ENCODE assay signal across 8 cellular contexts in the genomic region with DNA sequence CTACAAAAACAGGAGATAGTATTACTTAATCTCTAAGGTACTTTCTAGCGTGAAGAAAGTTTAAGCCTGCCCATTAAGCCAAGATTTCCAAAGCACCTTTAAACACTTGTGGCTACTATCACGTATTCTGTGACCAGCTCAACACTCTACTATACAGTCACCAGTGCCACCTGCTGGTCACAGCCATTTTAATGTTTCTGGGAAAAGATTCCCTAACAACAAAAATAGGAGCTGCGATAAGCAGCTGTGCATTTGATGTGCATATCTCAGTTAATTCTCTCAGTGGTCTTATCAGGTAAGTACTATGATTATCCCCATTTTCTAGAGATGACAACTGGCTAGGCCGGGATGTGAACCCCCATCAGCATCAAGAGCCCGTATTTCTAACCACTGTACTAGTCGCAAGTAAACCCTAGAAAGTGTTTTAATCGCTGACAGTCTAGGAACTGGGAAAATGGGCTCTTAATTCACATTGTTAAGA. TPM values are rescaled to one million over a fixed set of nuclear protein-coding genes. Genes with fewer than 3 reads are reported as not detected.
DNase-seq lines count a peak whose midpoint lies in the region; ATAC-seq and TF ChIP-seq lines count a peak whose summit lies in the region.

No MANE protein-coding gene starts in this region.

- no peaks in the 10 kb centered on the region for H3K9me3 Mint-ChIP-seq in natural killer cell treated with Interleukin-12 subunit alpha and Interleukin-12 subunit beta and Interleukin-15 and Interleukin-18, amount 100 ng/mL, for 72 hours

- H3K36me3 Mint-ChIP-seq in natural killer cell treated with Interleukin-12 subunit alpha and Interleukin-12 subunit beta and Interleukin-15 and Interleukin-18, amount 100 ng/mL, for 72 hours: peaks cover 4% of the 10 kb centered on the region

- H3K9me3 ChIP-seq in HEK293 (ENCODE audit: control insufficient read depth, insufficient read depth, low read depth, low read length) (no peaks in the 10 kb centered on the region), OCI-LY7 (ENCODE audit: low read length) (no peaks in the 10 kb centered on the region), upper lobe of left lung (no peaks in the 10 kb centered on the region)

- H3K4me3 Mint-ChIP-seq in natural killer cell treated with Interleukin-12 subunit alpha and Interleukin-12 subunit beta and Interleukin-15 and Interleukin-18, amount 100 ng/mL, for 72 hours: no peak overlapping the region

- H2AFZ ChIP-seq in OCI-LY7 (ENCODE audit: low read length): no peak overlapping the region

- no peaks in the 10 kb centered on the region for H3K9me2 ChIP-seq in OCI-LY7 (ENCODE audit: insufficient read depth, low read length)

- BruUV-seq in OCI-LY7 (replicated peaks; lab: Mats Ljungman, UMichigan): no TSS peak

- H3K4me1 ChIP-seq in HEK293 (ENCODE audit: control insufficient read depth, insufficient read depth, low read length): no peaks in the 10 kb centered on the region
- no peaks in the 10 kb centered on the region for H3K4me1 ChIP-seq in OCI-LY7 (ENCODE audit: insufficient read depth, low read length, poor library complexity, severe bottlenecking)
- H3K4me1 ChIP-seq in upper lobe of left lung: peaks cover 5 to 17% (median 11%) of the 10 kb centered on the region in 4 donors

- H4K20me1 ChIP-seq in OCI-LY7 (ENCODE audit: insufficient read depth, low read length): no peaks in the 10 kb centered on the region

- H3K4me1 Mint-ChIP-seq in natural killer cell treated with Interleukin-12 subunit alpha and Interleukin-12 subunit beta and Interleukin-15 and Interleukin-18, amount 100 ng/mL, for 72 hours (ENCODE audit: low read depth in 2 of 2): peaks cover 17 to 20% of the 10 kb centered on the region in 2 donors

- H3K36me3 ChIP-seq in HEK293 (ENCODE audit: control insufficient read depth in 2 of 2, insufficient read depth in 1 of 2, low read length in 2 of 2) (peaks cover 6 to 29% of the 10 kb centered on the region in 2 experiments; a peak in 2 of 3 replicates), OCI-LY7 (ENCODE audit: insufficient read depth, low read length) (peaks cover 23% of the 10 kb centered on the region; the same call in 1 of the 2 replicates), upper lobe of left lung (peaks cover 3 to 12% (median 9%) of the 10 kb centered on the region in 4 donors)

- peak; percentile 64 to 77 for ATAC-seq in natural killer cell treated with Interleukin-12 subunit alpha and Interleukin-12 subunit beta and Interleukin-15 and Interleukin-18, amount 100 ng/mL, for 72 hours
- peak; percentile 79 to 85 for ATAC-seq in upper lobe of left lung (ENCODE audit: low FRiP score in 2 of 2)
- no peak for ATAC-seq in GM21367 (IDR thresholded peaks at IDR 0.05; ENCODE audit: unreplicated experiment)

- CTCF ChIA-PET in HEK293 (lab: Yijun Ruan, JAX): interaction anchor here (0.6 to 5.2 kb wide), 59 partner anchors 10 to 1380 kb away, joined by 3 to 58 read pairs (median 4); partner anchors contain the start of genes HIF1AN, NDUFB8, PKD2L1 and SCD
- CTCF ChIA-PET in OCI-LY7 (lab: Charles Lee; ENCODE audit: unreplicated experiment): interaction anchor here (0.6 to 1.1 kb wide), 4 partner anchors 9 to 85 kb away, joined by 3 to 7 read pairs (median 4); no protein-coding TSS in a partner anchor

- H3K79me2 ChIP-seq in OCI-LY7 (ENCODE audit: insufficient read depth, low read depth, low read length): no peaks in the 10 kb centered on the region

- TF ChIP-seq CTCF in HEK293 (tag by site-specific recombination; IDR thresholded peaks at IDR 0.05): peak; percentile 39; the same call in 1 of the 2 replicates
- peak; percentile 92 for TF ChIP-seq CTCF in OCI-LY7 (conservative IDR thresholded peaks at IDR 0.05; ENCODE audit: low read length)
- peak; percentile 79 for TF ChIP-seq CTCF in fibroblast of pulmonary artery (IDR thresholded peaks at IDR 0.05; ENCODE audit: low read length, missing control alignments)
- TF ChIP-seq CTCF in upper lobe of left lung (IDR thresholded peaks at IDR 0.05): peak; percentile 55 to 78 (median 68)

- WGBS in upper lobe of left lung, 2 donors: 16 to 21% methylated on average over 7 of the region's 7 CpGs

- H3K27me3 Mint-ChIP-seq in natural killer cell treated with Interleukin-12 subunit alpha and Interleukin-12 subunit beta and Interleukin-15 and Interleukin-18, amount 100 ng/mL, for 72 hours: peaks cover 0 to 10% of the 10 kb centered on the region in 2 donors

- H3K27me3 ChIP-seq in upper lobe of left lung: peaks cover 0 to 2% (median 0%) of the 10 kb centered on the region in 4 donors

- no peak for TF ChIP-seq POLR2A in upper lobe of left lung (IDR thresholded peaks at IDR 0.05)

- TF ChIP-seq EP300 in upper lobe of left lung (IDR thresholded peaks at IDR 0.05): no peak

- H3K4me3 ChIP-seq in HEK293 (ENCODE audit: low read depth, low read length) (no peak overlapping the region), OCI-LY7 (ENCODE audit: low read depth, low read length, poor library complexity, severe bottlenecking) (no peak overlapping the region), fibroblast of pulmonary artery (replicated peaks; ENCODE audit: low read depth, low read length) (peak overlapping the region; percentile 31), upper lobe of left lung (peak overlapping the region in 2 of 4 donors; percentile 44 to 48)

- no peak overlapping the region for H3K4me2 ChIP-seq in OCI-LY7 (ENCODE audit: low read length)

- intact Hi-C loops in OCI-LY7 (cut with micrococcal nuclease; ENCODE audit: unreplicated experiment): loop anchor here (10.0 kb wide), 1 partner anchor 674 kb away; no protein-coding TSS in a partner anchor

- H3K27ac ChIP-seq in HEK293 (ENCODE audit: extremely low read depth, low read depth, low read length) (no peak overlapping the region), OCI-LY7 (ENCODE audit: low read depth, low read length, poor library complexity, severe bottlenecking) (no peak overlapping the region), upper lobe of left lung (no peak overlapping the region)

- POLR2A ChIA-PET in HEK293 (lab: Yijun Ruan, JAX) (interaction anchor here (0.6 to 1.6 kb wide), 5 partner anchors 17 to 172 kb away, joined by 3 to 12 read pairs (median 4); partner anchors contain the start of genes HIF1AN and SCD), OCI-LY7 (lab: Charles Lee) (interaction anchor here (0.6 to 1.3 kb wide), 3 partner anchors 11 to 439 kb away, joined by 3 to 4 read pairs (median 4); partner anchors contain the start of gene NDUFB8)

- DNase-seq in CD1c-positive myeloid dendritic cell (ENCODE audit: extremely low spot score) (peak; percentile 73), OCI-LY7 (ENCODE audit: low spot score) (peak; percentile 51), fibroblast of pulmonary artery (ENCODE audit: low read depth) (peak; percentile 73), upper lobe of left lung (peak in 1 of 2 donors; percentile 71)
- DNase-seq in activated effector memory CD4-positive, alpha-beta T cell treated with Interleukin-2 at 50 U/mL for 16 hours: peak; percentile 23
- DNase-seq in natural killer cell treated with Interleukin-12 subunit alpha and Interleukin-12 subunit beta and Interleukin-15 and Interleukin-18, amount 100 ng/mL, for 72 hours (ENCODE audit: low spot score): no peak

- H3K27ac Mint-ChIP-seq in natural killer cell treated with Interleukin-12 subunit alpha and Interleukin-12 subunit beta and Interleukin-15 and Interleukin-18, amount 100 ng/mL, for 72 hours: no peak overlapping the region

TF ChIP-seq in HEK293, 187 proteins besides CTCF, POLR2A, EP300 and RAD21 (continues in another document):
- TF ChIP-seq ZNF837 (tag by site-specific recombination; IDR thresholded peaks at IDR 0.05) (no peak), ZNF600 (tag by site-specific recombination; IDR thresholded peaks at IDR 0.05) (peak; percentile 17; the same call in 1 of the 2 replicates), ZNF501 (tag by site-specific recombination; IDR thresholded peaks at IDR 0.05) (no peak), SCRT2 (tag by site-specific recombination; IDR thresholded peaks at IDR 0.05) (peak; percentile 95), ZNF354C (tag by site-specific recombination; IDR thresholded peaks at IDR 0.05; ENCODE audit: borderline replicate concordance, low read depth) (no peak), ZNF561 (tag by site-specific recombination; IDR thresholded peaks at IDR 0.05; ENCODE audit: borderline replicate concordance) (no peak), ZNF248 (tag by site-specific recombination; IDR thresholded peaks at IDR 0.05) (no peak)

RNA-seq across cellular contexts. Expression of gene SEC31B, which starts 0.9 kb away (rescaled TPM):
- total RNA-seq in OCI-LY7 (2014; rRNA removed; shearing (Covaris generic)): 12.5 and 16.4 TPM in 2 replicates
- 21.3 and 26.0 TPM in 2 replicates for total RNA-seq in OCI-LY7 (2022)
- total RNA-seq in natural killer cell treated with Interleukin-12 subunit alpha and Interleukin-12 subunit beta and Interleukin-15 and Interleukin-18, amount 100 ng/mL, for 72 hours: 10 to 100 TPM; 22.7 to 62.2 TPM
- 10 to 100 TPM in 3 of 6 donors, 1 to 10 TPM in 3; 3.6 to 43.0 (median 10.3) TPM for total RNA-seq in upper lobe of left lung

RNA-seq across cellular contexts. Expression of gene NDUFB8, which starts 10.9 kb away (rescaled TPM):
- 288 and 374 TPM in 2 replicates for total RNA-seq in OCI-LY7 (2014; rRNA removed; shearing (Covaris generic))
- total RNA-seq in OCI-LY7 (2022): 209 TPM in 2 replicates
- total RNA-seq in natural killer cell treated with Interleukin-12 subunit alpha and Interleukin-12 subunit beta and Interleukin-15 and Interleukin-18, amount 100 ng/mL, for 72 hours: 100 to 1,000 TPM; 165 to 209 TPM
- 100 to 1,000 TPM; 110 to 152 (median 137) TPM for total RNA-seq in upper lobe of left lung

RNA-seq across cellular contexts. Expression of gene HIF1AN, which starts 16.9 kb away (rescaled TPM):
- total RNA-seq in OCI-LY7 (2014; rRNA removed; shearing (Covaris generic)): 9.1 and 10.6 TPM in 2 replicates
- total RNA-seq in OCI-LY7 (2022) (44.6 and 46.2 TPM in 2 replicates), upper lobe of left lung (10 to 100 TPM in 4 of 6 donors, 1 to 10 TPM in 2; 7.2 to 34.6 (median 18.4) TPM)
- total RNA-seq in natural killer cell treated with Interleukin-12 subunit alpha and Interleukin-12 subunit beta and Interleukin-15 and Interleukin-18, amount 100 ng/mL, for 72 hours: 10 to 100 TPM; 49.2 to 57.6 TPM

RNA-seq across cellular contexts. Expression of gene WNT8B, which starts 56.0 kb away (rescaled TPM):
- total RNA-seq in OCI-LY7 (2014; rRNA removed; shearing (Covaris generic)): not detected in 2 replicates
- not detected in 2 replicates for total RNA-seq in OCI-LY7 (2022)
- not detected for total RNA-seq in natural killer cell treated with Interleukin-12 subunit alpha and Interleukin-12 subunit beta and Interleukin-15 and Interleukin-18, amount 100 ng/mL, for 72 hours
- under 1 TPM in 1 of 6 donors, not detected in 5; 0.17 TPM for total RNA-seq in upper lobe of left lung

Comparison
In these comparisons a context has a peak if more than half of its experiments do, and no peak if none do; other contexts are left out.
1. CTCF ChIP-seq: peak in every context shown above with its lines; median percentile 92 in OCI-LY7; 79 in fibroblast of pulmonary artery; 68 in upper lobe of left lung; 39 in HEK293.